Comparison of ENCODE assay signal across 23 cellular contexts in the genomic region with DNA sequence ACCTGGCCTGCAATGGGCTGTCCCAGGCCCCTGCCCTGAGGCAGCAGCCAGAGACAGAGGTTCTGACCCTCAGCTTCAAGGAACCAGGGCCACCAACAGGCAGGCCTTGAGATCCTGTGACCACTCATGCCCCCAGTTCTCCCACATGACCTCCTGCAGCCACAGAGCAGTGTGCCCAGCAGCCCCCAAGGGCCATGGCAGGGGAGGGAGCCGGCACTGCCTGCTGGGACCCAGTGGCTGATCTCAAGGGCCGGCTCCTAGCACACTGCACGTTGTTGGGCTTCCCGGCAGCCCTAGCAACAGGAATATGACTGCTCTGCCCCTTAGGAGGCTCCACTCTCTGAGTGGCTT. TPM values are rescaled to one million over a fixed set of nuclear protein-coding genes. Genes with fewer than 3 reads are reported as not detected.
DNase-seq lines count a peak whose midpoint lies in the region; ATAC-seq, FAIRE-seq and TF ChIP-seq lines count a peak whose summit lies in the region.
"Had no signal": no experiment of that assay in that cellular context is flagged by ENCODE, and none has a peak within 500 bp of the region (broad histone marks: within the 10 kb centered on the region; RNA-seq: fewer than 3 reads in every experiment).

No MANE protein-coding gene starts in this region.

- no peak for FAIRE-seq in small intestine (lab: Jason Lieb, UNC)
- FAIRE-seq: D721Med, islet of Langerhans had no signal

- H3F3A ChIP-seq in neural progenitor cell (ENCODE audit: low read depth) = peaks cover 13% of the 10 kb centered on the region

- H4K20me1 ChIP-seq in neural progenitor cell (ENCODE audit: low read depth) = no peaks in the 10 kb centered on the region

- CTCF ChIA-PET in HEK293 (lab: Yijun Ruan, JAX) = no interaction called here
- CTCF ChIA-PET in activated CD8-positive, alpha-beta T cell treated with anti-CD3 and anti-CD28 coated beads, Interleukin-2, amount 10 ng/mL, durations not matched to agents 7 days and 5 days (lab: Charles Lee) = no interaction called here

- H3K9ac ChIP-seq in endodermal cell (ENCODE audit: extremely low read depth, low read length, poor library complexity, severe bottlenecking) = no peak overlapping the region
- H3K9ac ChIP-seq in neural progenitor cell = no peak overlapping the region

- POLR2A ChIA-PET in HEK293 (lab: Yijun Ruan, JAX) = no interaction called here
- POLR2A ChIA-PET in activated CD8-positive, alpha-beta T cell treated with anti-CD3 and anti-CD28 coated beads, Interleukin-2, amount 10 ng/mL, durations not matched to agents 7 days and 5 days (lab: Charles Lee) = interaction anchor here (1.2 kb wide), 1 partner anchor 12 kb away, joined by 4 read pairs; no protein-coding TSS in a partner anchor

- 30 to 42% (median 35%) methylated on average over 4 of the region's 4 CpGs for WGBS in small intestine, 3 donors
- 77 to 88% methylated on average over 4 of the region's 4 CpGs for WGBS in endodermal cell (ENCODE audit: insufficient coverage in 1 of 2, insufficient read length in 1 of 2), 2 experiments

- H3K4me1 Mint-ChIP-seq in activated CD8-positive, alpha-beta T cell treated with anti-CD3 and anti-CD28 coated beads, Interleukin-2, amount 10 ng/mL, durations not matched to agents 7 days and 5 days (ENCODE audit: low read depth) = peaks cover 43% of the 10 kb centered on the region
- peaks cover 8% of the 10 kb centered on the region for H3K4me1 Mint-ChIP-seq in endodermal cell
- peaks cover 13% of the 10 kb centered on the region for H3K4me1 Mint-ChIP-seq in neural progenitor cell
- H3K4me1 Mint-ChIP-seq: activated T-helper 17 cell treated with anti-CD3 and anti-CD28 coated beads, Interleukin-2, amount 50 U/mL, for 72 hours had no signal

- peaks cover 0 to 17% of the 10 kb centered on the region in 2 experiments; a peak in 1 of 3 replicates for H3K36me3 ChIP-seq in HEK293 (ENCODE audit: control insufficient read depth in 2 of 2, insufficient read depth in 1 of 2, low read length in 2 of 2)
- H3K36me3 ChIP-seq in small intestine (ENCODE audit: control insufficient read depth in 2 of 2, insufficient read depth in 2 of 2, low read length in 2 of 2) = peaks cover 3 to 4% of the 10 kb centered on the region in 2 donors
- peaks cover 3% of the 10 kb centered on the region for H3K36me3 ChIP-seq in endodermal cell (ENCODE audit: control insufficient read depth, insufficient read depth, low read length)
- H3K36me3 ChIP-seq in neural progenitor cell = no peaks in the 10 kb centered on the region
- H3K36me3 ChIP-seq: thyroid gland had no signal

- no peak for TF ChIP-seq CTCF in HEK293 (tag by site-specific recombination; IDR thresholded peaks at IDR 0.05)
- no peak for TF ChIP-seq CTCF in endodermal cell (conservative IDR thresholded peaks at IDR 0.05)
- TF ChIP-seq CTCF in neural progenitor cell (IDR thresholded peaks at IDR 0.05) = no peak

- no peaks in the 10 kb centered on the region for H3K27me3 Mint-ChIP-seq in activated CD8-positive, alpha-beta T cell treated with anti-CD3 and anti-CD28 coated beads, Interleukin-2, amount 10 ng/mL, durations not matched to agents 7 days and 5 days (ENCODE audit: low read depth)
- H3K27me3 Mint-ChIP-seq in endodermal cell (ENCODE audit: insufficient read depth) (no peaks in the 10 kb centered on the region), neural progenitor cell (ENCODE audit: insufficient read depth, low read depth) (peaks cover 8% of the 10 kb centered on the region)
- H3K27me3 Mint-ChIP-seq: activated naive CD8-positive, alpha-beta T cell; activated T-helper 17 cell treated with anti-CD3 and anti-CD28 coated beads, Interleukin-2, amount 50 U/mL, for 72 hours had no signal

- H3K4me1 ChIP-seq in HEK293 (ENCODE audit: control insufficient read depth, insufficient read depth, low read length) = no peaks in the 10 kb centered on the region
- H3K4me1 ChIP-seq in small intestine (ENCODE audit: control insufficient read depth in 2 of 2, insufficient read depth in 1 of 2, low read depth in 1 of 2, low read length in 1 of 2) = peaks cover 4 to 25% of the 10 kb centered on the region in 2 donors
- H3K4me1 ChIP-seq in endodermal cell (ENCODE audit: control insufficient read depth, insufficient read depth, low read length) = peaks cover 5% of the 10 kb centered on the region
- peaks cover 13% of the 10 kb centered on the region for H3K4me1 ChIP-seq in neural progenitor cell

- intact Hi-C loops in posterior cingulate gyrus (cut with DNase I) = no loop called here

- peaks cover 41% of the 10 kb centered on the region for H3K36me3 Mint-ChIP-seq in activated CD8-positive, alpha-beta T cell treated with anti-CD3 and anti-CD28 coated beads, Interleukin-2, amount 10 ng/mL, durations not matched to agents 7 days and 5 days (ENCODE audit: low read depth)
- no peaks in the 10 kb centered on the region for H3K36me3 Mint-ChIP-seq in endodermal cell (ENCODE audit: low read depth)
- peaks cover 2% of the 10 kb centered on the region for H3K36me3 Mint-ChIP-seq in neural progenitor cell
- H3K36me3 Mint-ChIP-seq: activated naive CD8-positive, alpha-beta T cell had no signal

- no peak for ATAC-seq in activated CD8-positive, alpha-beta T cell treated with anti-CD3 and anti-CD28 coated beads, Interleukin-2, amount 10 ng/mL, durations not matched to agents 7 days and 5 days
- ATAC-seq in left lobe of liver = peak; percentile 32
- ATAC-seq in HG03159 (IDR thresholded peaks at IDR 0.05; ENCODE audit: unreplicated experiment) = no peak
- ATAC-seq: activated T-helper 17 cell treated with anti-CD3 and anti-CD28 coated beads, Interleukin-2, amount 50 U/mL, for 72 hours had no signal

- H3K27ac Mint-ChIP-seq in activated CD8-positive, alpha-beta T cell treated with anti-CD3 and anti-CD28 coated beads, Interleukin-2, amount 10 ng/mL, durations not matched to agents 7 days and 5 days = peak overlapping the region; percentile 55
- H3K27ac Mint-ChIP-seq in endodermal cell (no peak overlapping the region), neural progenitor cell (no peak overlapping the region)
- H3K27ac Mint-ChIP-seq: activated naive CD8-positive, alpha-beta T cell; activated T-helper 17 cell treated with anti-CD3 and anti-CD28 coated beads, Interleukin-2, amount 50 U/mL, for 72 hours had no signal

- no peak for DNase-seq in activated CD8-positive, alpha-beta T cell treated with anti-CD3 and anti-CD28 coated beads, Interleukin-2, amount 10 ng/mL, durations not matched to agents 7 days and 5 days
- DNase-seq in left lobe of liver (ENCODE audit: low spot score) (no peak), small intestine (no peak), posterior cingulate gyrus (no peak), endodermal cell (no peak), neural progenitor cell (ENCODE audit: low spot score) (no peak)
- DNase-seq: activated CD8-positive, alpha-beta memory T cell treated with anti-CD3 and anti-CD28 coated beads, Interleukin-2, amount 50 U/mL, for 48 hours; cerebellar nuclear complex; HCEC 1CT; IMR-90; NCI-H1417; NCI-H2107; NCI-H446 treated with DMSO at 0.1 percent for 48 hours; Right ventricle myocardium superior; stimulated activated CD4-positive, alpha-beta T cell treated with anti-CD3 and anti-CD28 coated beads, Interleukin-4, amount 100 ng/mL, for 24 hours; thyroid gland had no signal

- H3K9me3 Mint-ChIP-seq in activated CD8-positive, alpha-beta T cell treated with anti-CD3 and anti-CD28 coated beads, Interleukin-2, amount 10 ng/mL, durations not matched to agents 7 days and 5 days (ENCODE audit: insufficient read depth) = no peaks in the 10 kb centered on the region
- H3K9me3 Mint-ChIP-seq in endodermal cell = no peaks in the 10 kb centered on the region
- no peaks in the 10 kb centered on the region for H3K9me3 Mint-ChIP-seq in neural progenitor cell
- H3K9me3 Mint-ChIP-seq: activated T-helper 17 cell treated with anti-CD3 and anti-CD28 coated beads, Interleukin-2, amount 50 U/mL, for 72 hours had no signal

- no peaks in the 10 kb centered on the region for H3K27me3 ChIP-seq in small intestine (ENCODE audit: control insufficient read depth in 2 of 2, insufficient read depth in 2 of 2, low read length in 2 of 2)
- H3K27me3 ChIP-seq in endodermal cell (ENCODE audit: control insufficient read depth, insufficient read depth, low read length, poor library complexity, severe bottlenecking) = no peaks in the 10 kb centered on the region
- no peaks in the 10 kb centered on the region for H3K27me3 ChIP-seq in neural progenitor cell
- H3K27me3 ChIP-seq: thyroid gland had no signal

- H3K9me3 ChIP-seq in HEK293 (ENCODE audit: control insufficient read depth, insufficient read depth, low read depth, low read length) (no peaks in the 10 kb centered on the region), small intestine (ENCODE audit: control insufficient read depth, low read depth) (no peaks in the 10 kb centered on the region), endodermal cell (ENCODE audit: control insufficient read depth, low read length) (no peaks in the 10 kb centered on the region), neural progenitor cell (ENCODE audit: low read depth) (no peaks in the 10 kb centered on the region)
- H3K9me3 ChIP-seq: thyroid gland had no signal

- no peak overlapping the region for H3K4me3 ChIP-seq in HEK293 (ENCODE audit: low read depth, low read length)
- H3K4me3 ChIP-seq in small intestine (ENCODE audit: low read depth in 1 of 2, low read length in 2 of 2) = no peak overlapping the region
- no peak overlapping the region for H3K4me3 ChIP-seq in endodermal cell (ENCODE audit: low read length)
- H3K4me3 ChIP-seq in neural progenitor cell = no peak overlapping the region
- H3K4me3 ChIP-seq: thyroid gland had no signal

- no peak overlapping the region for H2AFZ ChIP-seq in neural progenitor cell (replicated peaks)

- no peak overlapping the region for H3K4me3 Mint-ChIP-seq in activated CD8-positive, alpha-beta T cell treated with anti-CD3 and anti-CD28 coated beads, Interleukin-2, amount 10 ng/mL, durations not matched to agents 7 days and 5 days
- no peak overlapping the region for H3K4me3 Mint-ChIP-seq in endodermal cell
- H3K4me3 Mint-ChIP-seq in neural progenitor cell = no peak overlapping the region
- H3K4me3 Mint-ChIP-seq: activated naive CD8-positive, alpha-beta T cell; activated T-helper 17 cell treated with anti-CD3 and anti-CD28 coated beads, Interleukin-2, amount 50 U/mL, for 72 hours; CD14-positive monocyte had no signal

- no peak overlapping the region for H3K4me2 ChIP-seq in neural progenitor cell

- 0 out of 2 replicates have a peak overlapping the region, but pooled peaks have one; percentile 16 for H3K27ac ChIP-seq in HEK293 (ENCODE audit: extremely low read depth, low read depth, low read length)
- H3K27ac ChIP-seq in small intestine (ENCODE audit: low read depth in 1 of 2, low read length in 1 of 2) = peak overlapping the region; percentile 66 to 92
- no peak overlapping the region for H3K27ac ChIP-seq in endodermal cell (ENCODE audit: low read depth, low read length)
- no peak overlapping the region for H3K27ac ChIP-seq in neural progenitor cell
- H3K27ac ChIP-seq: thyroid gland had no signal

- H3K79me2 ChIP-seq in neural progenitor cell (ENCODE audit: low read depth) = no peaks in the 10 kb centered on the region

RNA-seq across cellular contexts. Expression of a gene that starts 14.8 kb away (rescaled TPM):
- under 1 TPM; 0.05 to 0.39 TPM for total RNA-seq in activated CD8-positive, alpha-beta T cell treated with anti-CD3 and anti-CD28 coated beads, Interleukin-2, amount 10 ng/mL, durations not matched to agents 7 days and 5 days
- total RNA-seq in left lobe of liver (0.93 TPM), endodermal cell (under 1 TPM; 0.18 to 0.24 TPM), neural progenitor cell (ENCODE audit: low replicate concordance) (0.25 TPM in 1 of 2 replicates, not detected in the other)
- 10 to 100 TPM; 16.1 to 47.0 (median 19.7) TPM for polyA plus RNA-seq in small intestine
- 0.28 TPM for polyA plus RNA-seq in endodermal cell (2013, experiment 1 of 2)
- polyA plus RNA-seq in endodermal cell (2013, experiment 2 of 2) = 0.21 TPM
- total RNA-seq: IMR-90, Right ventricle myocardium superior had no signal
- polyA plus RNA-seq: IMR-90 had no signal

Comparison
In these comparisons a context has a peak if more than half of its experiments do, and no peak if none do; other contexts are left out.
1. H3K27ac ChIP-seq: peak in HEK293 (single experiment) and small intestine (2 of 2); none in endodermal cell (single experiment) and neural progenitor cell (single experiment).